Comparison of ENCODE assay signal across 8 cellular contexts in genomic region chr19:30666301-30666803, GRCh38.
DNase-seq lines count a peak whose midpoint lies in the region; ATAC-seq and TF ChIP-seq lines count a peak whose summit lies in the region.

No MANE protein-coding gene starts in this region.

- POLR2A ChIA-PET in activated CD4-positive, alpha-beta memory T cell treated with anti-CD3 and anti-CD28 coated beads for 36 hours (lab: Charles Lee): no interaction called here

- no peaks in the 10 kb centered on the region for H3K4me1 ChIP-seq in uterus

- no peak for TF ChIP-seq EP300 in neural cell (conservative IDR thresholded peaks at IDR 0.05; ENCODE audit: poor library complexity, severe bottlenecking)

- TF ChIP-seq CTCF in epithelial cell of proximal tubule (conservative IDR thresholded peaks at IDR 0.05; ENCODE audit: low read depth, low read length) (peak; percentile 93), neural cell (IDR thresholded peaks at IDR 0.05; ENCODE audit: poor library complexity, severe bottlenecking) (peak; percentile 94), uterus (IDR thresholded peaks at IDR 0.05) (peak; percentile 73 to 94 (median 79))

- H3K4me3 ChIP-seq in epithelial cell of proximal tubule (ENCODE audit: low read depth, low read length): no peak overlapping the region
- no peak overlapping the region for H3K4me3 ChIP-seq in neural cell (ENCODE audit: low read length)
- no peak overlapping the region for H3K4me3 ChIP-seq in uterus

- no peak overlapping the region for H3K4me3 Mint-ChIP-seq in activated CD4-positive, alpha-beta memory T cell treated with anti-CD3 and anti-CD28 coated beads for 36 hours

- peak; percentile 91 for TF ChIP-seq RAD21 in neural cell (conservative IDR thresholded peaks at IDR 0.05)

- no peaks in the 10 kb centered on the region for H3K9me3 Mint-ChIP-seq in activated CD4-positive, alpha-beta memory T cell treated with anti-CD3 and anti-CD28 coated beads for 36 hours

- H4K20me1 ChIP-seq in neural cell (ENCODE audit: insufficient read depth): no peaks in the 10 kb centered on the region

- H3K36me3 ChIP-seq in neural cell (ENCODE audit: insufficient read depth, low read length) (no peaks in the 10 kb centered on the region), uterus (no peaks in the 10 kb centered on the region)

- no peaks in the 10 kb centered on the region for H3K79me2 ChIP-seq in neural cell (replicated peaks; ENCODE audit: insufficient read depth, low read length)

- H2AFZ ChIP-seq in neural cell (ENCODE audit: low read depth, low read length): no peak overlapping the region

- CTCF ChIA-PET in activated CD4-positive, alpha-beta memory T cell treated with anti-CD3 and anti-CD28 coated beads for 36 hours (lab: Charles Lee): interaction anchor here (0.9 to 3.7 kb wide), 9 partner anchors 9 to 1647 kb away, joined by 3 to 26 read pairs (median 5); no protein-coding TSS in a partner anchor

- no peak overlapping the region for H3K4me2 ChIP-seq in neural cell (ENCODE audit: low read length)

- H3K36me3 Mint-ChIP-seq in activated CD4-positive, alpha-beta memory T cell treated with anti-CD3 and anti-CD28 coated beads for 36 hours: no peaks in the 10 kb centered on the region

- H3K9ac ChIP-seq in neural cell (ENCODE audit: low read length): no peak overlapping the region

- no peak overlapping the region for H3K27ac Mint-ChIP-seq in activated CD4-positive, alpha-beta memory T cell treated with anti-CD3 and anti-CD28 coated beads for 36 hours

- no peak overlapping the region for H3K27ac ChIP-seq in neural cell (ENCODE audit: low read length)
- H3K27ac ChIP-seq in uterus: no peak overlapping the region

- no peaks in the 10 kb centered on the region for H3K4me1 Mint-ChIP-seq in activated CD4-positive, alpha-beta memory T cell treated with anti-CD3 and anti-CD28 coated beads for 36 hours (ENCODE audit: low read depth)

- peaks cover 27% of the 10 kb centered on the region for H3K27me3 Mint-ChIP-seq in activated CD4-positive, alpha-beta memory T cell treated with anti-CD3 and anti-CD28 coated beads for 36 hours

- DNase-seq in SIG-M5 treated with dmso at 0.1 percent for 504 hours (lab: John Stamatoyannopoulos, UW; ENCODE audit: unreplicated experiment): peak; percentile 23
- DNase-seq in SIG-M5 (lab: John Stamatoyannopoulos, UW): no peak
- peak; percentile 70 for DNase-seq in NCI-H1105 treated with DMSO at 0.1 percent for 48 hours (lab: John Stamatoyannopoulos, UW)
- peak; percentile 48 for DNase-seq in activated CD4-positive, alpha-beta memory T cell treated with anti-CD3 and anti-CD28 coated beads for 36 hours
- no peak for DNase-seq in epithelial cell of proximal tubule (ENCODE audit: low read depth)
- peak; percentile 33 to 43 for DNase-seq in uterus

- no peaks in the 10 kb centered on the region for H3K9me2 ChIP-seq in neural cell (ENCODE audit: insufficient read depth, low read length)

- no peak for ATAC-seq in HG03108 (IDR thresholded peaks at IDR 0.05; ENCODE audit: unreplicated experiment)

- H3K9me3 ChIP-seq in neural cell (ENCODE audit: low read length) (no peaks in the 10 kb centered on the region), uterus (no peaks in the 10 kb centered on the region)

- intact Hi-C loops in activated CD4-positive, alpha-beta memory T cell treated with anti-CD3 and anti-CD28 coated beads for 36 hours (cut with micrococcal nuclease): loop anchor here (5.0 kb wide), 1 partner anchor 1556 kb away; no protein-coding TSS in a partner anchor
- intact Hi-C loops in uterus (cut with DNase I; ENCODE audit: low total_unique reads): no loop called here

- no peak for TF ChIP-seq POLR2A in uterus (IDR thresholded peaks at IDR 0.05)

- no peaks in the 10 kb centered on the region for H3F3A ChIP-seq in neural cell (ENCODE audit: insufficient read depth, low read length, poor library complexity, severe bottlenecking)

- no peaks in the 10 kb centered on the region for H3K27me3 ChIP-seq in neural cell (ENCODE audit: insufficient read depth, low read depth, low read length)
- no peaks in the 10 kb centered on the region for H3K27me3 ChIP-seq in uterus

TF ChIP-seq in neural cell, 6 proteins besides CTCF, POLR2A, EP300 and RAD21:
- TF ChIP-seq POLR2AphosphoS5 (IDR thresholded peaks at IDR 0.05) (no peak), SMC3 (conservative IDR thresholded peaks at IDR 0.05; ENCODE audit: poor library complexity) (peak; percentile 85), TAF1 (IDR thresholded peaks at IDR 0.05; ENCODE audit: low read depth) (no peak), EZH2 (IDR thresholded peaks at IDR 0.05; ENCODE audit: borderline replicate concordance, insufficient read depth, low read length, poor library complexity, severe bottlenecking) (no peak), MXI1 (conservative IDR thresholded peaks at IDR 0.05; ENCODE audit: poor library complexity, severe bottlenecking) (no peak)
- TF ChIP-seq, protein P1, sequence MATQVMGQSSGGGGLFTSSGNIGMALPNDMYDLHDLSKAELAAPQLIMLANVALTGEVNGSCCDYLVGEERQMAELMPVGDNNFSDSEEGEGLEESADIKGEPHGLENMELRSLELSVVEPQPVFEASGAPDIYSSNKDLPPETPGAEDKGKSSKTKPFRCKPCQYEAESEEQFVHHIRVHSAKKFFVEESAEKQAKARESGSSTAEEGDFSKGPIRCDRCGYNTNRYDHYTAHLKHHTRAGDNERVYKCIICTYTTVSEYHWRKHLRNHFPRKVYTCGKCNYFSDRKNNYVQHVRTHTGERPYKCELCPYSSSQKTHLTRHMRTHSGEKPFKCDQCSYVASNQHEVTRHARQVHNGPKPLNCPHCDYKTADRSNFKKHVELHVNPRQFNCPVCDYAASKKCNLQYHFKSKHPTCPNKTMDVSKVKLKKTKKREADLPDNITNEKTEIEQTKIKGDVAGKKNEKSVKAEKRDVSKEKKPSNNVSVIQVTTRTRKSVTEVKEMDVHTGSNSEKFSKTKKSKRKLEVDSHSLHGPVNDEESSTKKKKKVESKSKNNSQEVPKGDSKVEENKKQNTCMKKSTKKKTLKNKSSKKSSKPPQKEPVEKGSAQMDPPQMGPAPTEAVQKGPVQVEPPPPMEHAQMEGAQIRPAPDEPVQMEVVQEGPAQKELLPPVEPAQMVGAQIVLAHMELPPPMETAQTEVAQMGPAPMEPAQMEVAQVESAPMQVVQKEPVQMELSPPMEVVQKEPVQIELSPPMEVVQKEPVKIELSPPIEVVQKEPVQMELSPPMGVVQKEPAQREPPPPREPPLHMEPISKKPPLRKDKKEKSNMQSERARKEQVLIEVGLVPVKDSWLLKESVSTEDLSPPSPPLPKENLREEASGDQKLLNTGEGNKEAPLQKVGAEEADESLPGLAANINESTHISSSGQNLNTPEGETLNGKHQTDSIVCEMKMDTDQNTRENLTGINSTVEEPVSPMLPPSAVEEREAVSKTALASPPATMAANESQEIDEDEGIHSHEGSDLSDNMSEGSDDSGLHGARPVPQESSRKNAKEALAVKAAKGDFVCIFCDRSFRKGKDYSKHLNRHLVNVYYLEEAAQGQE (IDR thresholded peaks at IDR 0.05; ENCODE audit: borderline replicate concordance): no peak

Comparison
In these comparisons a context has a peak if more than half of its experiments do, and no peak if none do; other contexts are left out.
1. DNase-seq: peak in SIG-M5 treated with dmso at 0.1 percent for 504 hours (single experiment), NCI-H1105 treated with DMSO at 0.1 percent for 48 hours (single experiment), activated CD4-positive, alpha-beta memory T cell treated with anti-CD3 and anti-CD28 coated beads for 36 hours (single experiment) and uterus (2 of 2); none in SIG-M5 (single experiment) and epithelial cell of proximal tubule (single experiment).
2. Peak in every context shown above with its lines, with median percentiles within 50 percentile points of each other: CTCF ChIP-seq.